ENCODE assay signal across 10 cellular contexts in the genomic region with DNA sequence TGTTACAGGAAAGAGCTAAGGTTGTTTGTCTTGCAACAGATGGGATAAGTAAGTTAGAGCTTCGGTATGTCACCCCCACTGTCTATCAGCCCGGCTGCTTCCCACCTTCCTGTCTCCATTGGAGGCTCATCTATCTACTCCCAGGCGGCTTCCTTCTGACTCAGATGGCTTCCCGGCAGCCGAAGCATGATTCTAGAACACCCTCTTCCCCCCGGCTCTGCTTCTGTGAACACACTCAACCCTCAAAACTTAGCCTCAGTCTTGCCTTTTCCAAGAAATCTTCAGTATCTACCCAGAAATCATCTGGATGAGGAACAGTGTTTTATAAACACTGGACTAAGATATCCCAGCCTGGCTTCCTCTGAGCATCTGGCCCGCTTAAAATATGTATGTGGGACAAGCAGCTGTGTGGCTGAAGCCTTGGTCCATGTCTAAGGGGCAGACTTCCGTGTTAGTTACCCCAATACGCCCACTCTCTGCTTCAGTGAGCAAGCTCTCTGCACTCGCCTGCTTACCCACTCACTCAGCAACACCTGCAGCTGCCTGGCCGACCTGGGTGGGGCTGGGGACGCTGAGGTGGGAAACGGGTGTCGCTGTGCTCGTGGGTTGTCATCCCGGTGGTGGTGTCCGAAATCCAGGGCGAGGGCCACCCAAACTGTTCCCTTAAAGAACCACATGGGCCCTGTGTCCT. TPM values are rescaled to one million over a fixed set of nuclear protein-coding genes. Genes with fewer than 3 reads are reported as not detected.
DNase-seq lines count a peak whose midpoint lies in the region; ATAC-seq and TF ChIP-seq lines count a peak whose summit lies in the region.
"Had no signal": no experiment of that assay in that cellular context is flagged by ENCODE, and none has a peak within 500 bp of the region (broad histone marks: within the 10 kb centered on the region; RNA-seq: fewer than 3 reads in every experiment).

No MANE protein-coding gene starts in this region.

- H3K27ac Mint-ChIP-seq in CD14-positive monocyte, result peak overlapping the region; percentile 84 to 95 (median 91)
- H3K27ac Mint-ChIP-seq in chondrocyte (ENCODE audit: unreplicated experiment), result peak overlapping the region; percentile 13

- H3K27me3 ChIP-seq in mucosa of rectum (ENCODE audit: control insufficient read depth in 2 of 2, insufficient read depth in 2 of 2, low read length in 2 of 2), result no peaks in the 10 kb centered on the region
- H3K27me3 ChIP-seq: dorsolateral prefrontal cortex had no signal

- no peak overlapping the region for H3K4me3 ChIP-seq in mucosa of rectum (ENCODE audit: low read length in 2 of 2)
- H3K4me3 ChIP-seq: dorsolateral prefrontal cortex had no signal

- H3K4me1 Mint-ChIP-seq in CD14-positive monocyte, result peaks cover 36% of the 10 kb centered on the region
- peaks cover 32% of the 10 kb centered on the region for H3K4me1 Mint-ChIP-seq in chondrocyte (ENCODE audit: low read depth)

- DNase-seq in CD14-positive monocyte (ENCODE audit: low spot score) (no peak), HT1080 (ENCODE audit: low read depth) (peak; percentile 61), chondrocyte (ENCODE audit: low spot score) (no peak), NCI-H526 (lab: John Stamatoyannopoulos, UW) (no peak), NCI-H446 (lab: John Stamatoyannopoulos, UW) (no peak), NCI-H2029 treated with DMSO at 0.1 percent for 48 hours (lab: John Stamatoyannopoulos, UW) (no peak)
- DNase-seq: NCI-H510A treated with DMSO at 0.1 percent for 48 hours had no signal

- H3K9me3 Mint-ChIP-seq in CD14-positive monocyte, result no peaks in the 10 kb centered on the region
- no peaks in the 10 kb centered on the region for H3K9me3 Mint-ChIP-seq in chondrocyte (ENCODE audit: low read depth)

- H3K27me3 Mint-ChIP-seq in CD14-positive monocyte (ENCODE audit: low read depth in 3 of 3) (peaks cover 0 to 1% (median 0%) of the 10 kb centered on the region in 3 donors), chondrocyte (ENCODE audit: low read depth) (no peaks in the 10 kb centered on the region)

- peak overlapping the region; percentile 48 to 59 for H3K27ac ChIP-seq in mucosa of rectum (ENCODE audit: low read depth in 2 of 2, low read length in 2 of 2)

- peaks cover 0 to 1% of the 10 kb centered on the region in 2 donors for H3K36me3 Mint-ChIP-seq in CD14-positive monocyte
- no peaks in the 10 kb centered on the region for H3K36me3 Mint-ChIP-seq in chondrocyte (ENCODE audit: low read depth)

- TF ChIP-seq CTCF in CD14-positive monocyte (IDR thresholded peaks at IDR 0.05) (no peak), chondrocyte (IDR thresholded peaks at IDR 0.05) (no peak)

- H3K4me1 ChIP-seq in mucosa of rectum (ENCODE audit: control insufficient read depth in 2 of 2, insufficient read depth in 2 of 2, low read length in 2 of 2), result peaks cover 8 to 11% of the 10 kb centered on the region in 2 donors

- no peaks in the 10 kb centered on the region for H3K36me3 ChIP-seq in mucosa of rectum (ENCODE audit: control insufficient read depth in 2 of 2, insufficient read depth in 2 of 2, low read length in 2 of 2)

- intact Hi-C loops in CD14-positive monocyte (cut with micrococcal nuclease), result no loop called here

- no peak overlapping the region for H3K9ac ChIP-seq in mucosa of rectum (ENCODE audit: low read depth in 1 of 2, low read length in 2 of 2)

- ATAC-seq in HG03139 (IDR thresholded peaks at IDR 0.05; ENCODE audit: unreplicated experiment), result no peak

- H3K4me3 Mint-ChIP-seq in CD14-positive monocyte (peak overlapping the region; percentile 40 to 89), chondrocyte (ENCODE audit: unreplicated experiment) (no peak overlapping the region)

- H3K9me3 ChIP-seq in mucosa of rectum (ENCODE audit: control insufficient read depth in 2 of 2, low read length in 2 of 2), result no peaks in the 10 kb centered on the region

RNA-seq across cellular contexts. Expression of gene SLC2A9, which starts 12.0 kb away (rescaled TPM):
- 10 to 100 TPM; 34.7 to 38.6 TPM for polyA plus RNA-seq in CD14-positive monocyte
- 0.27 and 0.37 TPM in 2 replicates for total RNA-seq in HT1080 (2014; rRNA removed; shearing (Covaris generic))
- polyA plus RNA-seq in HT1080 (2015; cell fraction: cytosol; rRNA removed), result 0.26 and 0.47 TPM in 2 replicates
- 0.17 and 2.0 TPM in 2 replicates for polyA plus RNA-seq in HT1080 (2015; cell fraction: nucleus; rRNA removed)
- total RNA-seq in chondrocyte, result 0.72 to 0.95 TPM in 2 of 3 replicates, not detected in the other
